Comparison of ENCODE assay signal across 30 cellular contexts in the genomic region with DNA sequence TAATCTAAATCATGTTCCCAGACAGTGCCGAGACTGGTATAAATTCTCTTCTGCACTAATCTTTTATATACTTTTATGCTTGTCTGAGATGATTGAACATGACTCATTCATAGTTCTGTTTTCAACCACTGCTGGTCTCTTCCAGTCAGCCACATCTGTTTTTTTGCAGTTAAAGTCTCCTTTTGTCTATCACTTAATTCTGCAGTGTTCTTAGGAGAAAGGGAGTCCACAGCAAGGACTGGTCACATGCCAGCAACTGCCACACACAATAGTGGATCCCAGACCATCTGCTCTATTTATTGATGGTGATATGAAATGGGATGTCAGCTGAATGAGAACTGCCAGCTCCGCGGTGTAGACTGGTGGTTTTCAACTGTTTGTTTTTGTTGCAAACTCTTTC.
DNase-seq lines count a peak whose midpoint lies in the region; ATAC-seq and TF ChIP-seq lines count a peak whose summit lies in the region.
"Had no signal": no experiment of that assay in that cellular context is flagged by ENCODE, and none has a peak within 500 bp of the region (broad histone marks: within the 10 kb centered on the region; RNA-seq: fewer than 3 reads in every experiment).

No MANE protein-coding gene starts in this region.

- TF ChIP-seq CTCF in foreskin keratinocyte (conservative IDR thresholded peaks at IDR 0.05), result no peak

- no peak overlapping the region for H3K9ac ChIP-seq in GM23248
- H3K9ac ChIP-seq: BLaER1 had no signal

- H4K20me1 ChIP-seq in GM23248 (ENCODE audit: insufficient read depth), result no peaks in the 10 kb centered on the region
- H4K20me1 ChIP-seq: BLaER1 had no signal

- WGBS in GM23248 (ENCODE audit: low coverage in 1 of 2, low lambda C conversion rate in 2 of 2, missing lambda C conversion rate in 2 of 2), 2 experiments, result 4% methylated on average over 3 of the region's 3 CpGs

- H3K79me2 ChIP-seq in GM23248 (ENCODE audit: insufficient read depth), result no peaks in the 10 kb centered on the region

- H3F3A ChIP-seq in GM23248 (ENCODE audit: insufficient read depth), result no peaks in the 10 kb centered on the region

- H3K27me3 ChIP-seq in GM23248 (replicated peaks; ENCODE audit: insufficient read depth) (peaks cover 20% of the 10 kb centered on the region), foreskin keratinocyte (no peaks in the 10 kb centered on the region)
- H3K27me3 ChIP-seq: BLaER1, breast epithelium had no signal

- no peaks in the 10 kb centered on the region for H3K9me2 ChIP-seq in GM23248 (ENCODE audit: insufficient read depth)

- no peaks in the 10 kb centered on the region for H3K36me3 ChIP-seq in GM23248 (ENCODE audit: low read depth)
- H3K36me3 ChIP-seq: BLaER1, breast epithelium, lower lobe of right lung, tibial artery had no signal

- no peaks in the 10 kb centered on the region for H3K4me1 ChIP-seq in GM23248 (ENCODE audit: insufficient read depth)
- H3K4me1 ChIP-seq in foreskin keratinocyte, result no peaks in the 10 kb centered on the region
- H3K4me1 ChIP-seq: BLaER1, breast epithelium, lower lobe of right lung, tibial artery had no signal

- H3K9me3 ChIP-seq in GM23248 (ENCODE audit: low read depth), result no peaks in the 10 kb centered on the region
- H3K9me3 ChIP-seq: BLaER1, lower lobe of right lung, tibial artery had no signal

- ATAC-seq in foreskin keratinocyte, result peak; percentile 32
- ATAC-seq: effector memory CD8-positive, alpha-beta T cell; lower lobe of right lung; natural killer cell; stimulated activated naive CD8-positive, alpha-beta T cell treated with anti-CD3 and anti-CD28 coated beads, Interleukin-15, amount 100 ng/mL, for 72 hours had no signal

- H2AFZ ChIP-seq in GM23248, result no peak overlapping the region

- DNase-seq in AG08395 (ENCODE audit: low spot score), result peak; percentile 9
- DNase-seq in GM23248, result peak; percentile 24
- DNase-seq in SK-MEL-5 (ENCODE audit: low read depth, low spot score), result peak; percentile 22
- peak in 1 of 2 donors; percentile 8 for DNase-seq in foreskin keratinocyte
- no peak for DNase-seq in NCI-H748 treated with DMSO at 0.1 percent for 48 hours (lab: John Stamatoyannopoulos, UW)
- no peak for DNase-seq in activated CD8-positive, alpha-beta memory T cell treated with anti-CD3 and anti-CD28 coated beads, Interleukin-2, amount 50 U/mL, for 48 hours
- DNase-seq in islet precursor cell, result no peak
- no peak for DNase-seq in effector CD8-positive, alpha-beta T cell (lab: John Stamatoyannopoulos, UW)
- DNase-seq: activated CD4-positive, alpha-beta memory T cell treated with anti-CD3 and anti-CD28 coated beads for 36 hours; activated CD4-positive, CD25-positive, alpha-beta regulatory T cell treated with anti-CD3 and anti-CD28 coated beads, Interleukin-2, amount 50 U/mL, for 72 hours; activated CD8-positive, alpha-beta memory T cell treated with anti-CD3 and anti-CD28 coated beads, Interleukin-2, amount 50 U/mL, for 4 hours; activated naive CD4-positive, alpha-beta T cell treated with anti-CD3 and anti-CD28 coated beads, Interleukin-2, amount 10 ng/mL, durations not matched to agents 7 days and 5 days; amniotic stem cell; COR-L47; effector memory CD8-positive, alpha-beta T cell; GDM1; Karpas-422; lower lobe of right lung; natural killer cell; NCI-H1694 treated with DMSO at 0.1 percent for 48 hours; NCI-H2171 treated with DMSO at 0.1 percent for 48 hours; NCI-H526; occipital lobe; stimulated activated CD4-positive, alpha-beta T cell treated with anti-CD3 and anti-CD28 coated beads, Interleukin-1b, Interleukin-23, amount 100 ng/mL, for 48 hours; stimulated activated CD8-positive, alpha-beta memory T cell treated with anti-CD3 and anti-CD28 coated beads, Interleukin-4, amount 100 ng/mL, for 48 hours; stimulated activated naive CD8-positive, alpha-beta T cell treated with anti-CD3 and anti-CD28 coated beads, Interleukin-15, amount 100 ng/mL, for 72 hours; tibial artery had no signal

- H3K27ac ChIP-seq in GM23248, result no peak overlapping the region
- H3K27ac ChIP-seq in foreskin keratinocyte, result no peak overlapping the region
- H3K27ac ChIP-seq: BLaER1, breast epithelium, lower lobe of right lung, SK-N-MC, tibial artery had no signal

- in situ Hi-C loops in GM23248 (cut with MboI), result no loop called here
- in situ Hi-C loops in SK-MEL-5 (cut with HindIII; ENCODE audit: low pct_unique_long_range_greater_than_20kb, low sequenced_read_pairs), result no loop called here

- H3K4me2 ChIP-seq in GM23248 (ENCODE audit: unreplicated experiment), result no peak overlapping the region
- H3K4me2 ChIP-seq: BLaER1 had no signal

- H3K4me3 ChIP-seq in GM23248, result no peak overlapping the region
- H3K4me3 ChIP-seq: BLaER1, breast epithelium, lower lobe of right lung, SK-N-MC, tibial artery had no signal

Comparison
In these comparisons a context has a peak if more than half of its experiments do, and no peak if none do; other contexts are left out.
1. DNase-seq: peak in AG08395 (single experiment), GM23248 (single experiment) and SK-MEL-5 (single experiment); none in NCI-H748 treated with DMSO at 0.1 percent for 48 hours (single experiment), activated CD8-positive, alpha-beta memory T cell treated with anti-CD3 and anti-CD28 coated beads, Interleukin-2, amount 50 U/mL, for 48 hours (single experiment), islet precursor cell (single experiment) and effector CD8-positive, alpha-beta T cell (single experiment).